In the genomic region with DNA sequence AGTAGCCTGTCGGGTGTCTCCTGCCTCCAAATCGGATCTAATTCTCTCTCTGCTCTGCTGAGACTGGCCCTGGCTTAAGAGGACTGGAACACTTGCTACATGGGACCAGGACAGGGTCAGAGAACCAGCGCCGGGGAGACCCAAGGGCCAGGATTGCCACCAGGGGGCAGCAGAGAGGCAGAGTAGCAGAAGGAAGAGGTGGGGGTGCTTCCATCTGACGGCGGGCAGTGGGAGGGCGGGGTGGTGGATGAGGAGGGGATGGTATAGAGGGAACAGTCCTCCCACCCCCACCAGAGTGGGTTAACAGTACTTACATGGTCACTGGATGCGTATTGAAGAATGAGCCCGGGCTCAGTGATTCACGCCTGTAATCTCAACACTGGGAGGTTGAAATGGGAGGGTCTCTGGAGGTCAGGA, we compare ENCODE assay signal across 8 cellular contexts. TPM values are rescaled to one million over a fixed set of nuclear protein-coding genes. Genes with fewer than 3 reads are reported as not detected.
DNase-seq lines count a peak whose midpoint lies in the region; ATAC-seq, FAIRE-seq and TF ChIP-seq lines count a peak whose summit lies in the region.

No MANE protein-coding gene starts in this region.

- TF ChIP-seq CTCF in 22Rv1 (IDR thresholded peaks at IDR 0.05), result peak; percentile 96

- peak; percentile 81 for FAIRE-seq in GM12891 (lab: Jason Lieb, UNC)

- intact Hi-C loops in activated CD4-positive, alpha-beta memory T cell treated with anti-CD3 and anti-CD28 coated beads for 36 hours (cut with micrococcal nuclease), result no loop called here

- H3K4me1 Mint-ChIP-seq in activated CD4-positive, alpha-beta memory T cell treated with anti-CD3 and anti-CD28 coated beads for 36 hours (ENCODE audit: low read depth), result peaks cover 4% of the 10 kb centered on the region

- peaks cover 5% of the 10 kb centered on the region for H3K9me3 Mint-ChIP-seq in activated CD4-positive, alpha-beta memory T cell treated with anti-CD3 and anti-CD28 coated beads for 36 hours

- CTCF ChIA-PET in activated CD4-positive, alpha-beta memory T cell treated with anti-CD3 and anti-CD28 coated beads for 36 hours (lab: Charles Lee), result interaction anchor here (0.6 to 3.1 kb wide), 9 partner anchors 15 to 83 kb away, joined by 3 to 11 read pairs (median 5); partner anchors contain the start of gene EHD2

- POLR2A ChIA-PET in activated CD4-positive, alpha-beta memory T cell treated with anti-CD3 and anti-CD28 coated beads for 36 hours (lab: Charles Lee), result no interaction called here

- no peak for TF ChIP-seq POLR2A in GM12891 (IDR thresholded peaks at IDR 0.05; ENCODE audit: low read depth, low read length)

- no peak overlapping the region for H3K27ac ChIP-seq in 22Rv1

- DNase-seq in GM12891 (ENCODE audit: insufficient read length, low spot score) (peak; percentile 70), NCI-H460 (ENCODE audit: extremely low read depth, low read depth) (peak; percentile 65), ecto neural progenitor cell (ENCODE audit: low spot score) (peak; percentile 97), lung microvascular endothelial cell (ENCODE audit: low read depth in 2 of 2) (peak; percentile 68 to 79)
- DNase-seq in activated CD4-positive, alpha-beta memory T cell treated with anti-CD3 and anti-CD28 coated beads for 36 hours, result peak; percentile 87
- DNase-seq in stimulated activated CD8-positive, alpha-beta memory T cell treated with anti-CD3 and anti-CD28 coated beads, Interleukin-15, amount 100 ng/mL, for 24 hours (ENCODE audit: low read depth), result peak; percentile 83

- peaks cover 5% of the 10 kb centered on the region for H3K36me3 Mint-ChIP-seq in activated CD4-positive, alpha-beta memory T cell treated with anti-CD3 and anti-CD28 coated beads for 36 hours

- ATAC-seq in HG03354 (IDR thresholded peaks at IDR 0.05; ENCODE audit: poor library complexity, severe bottlenecking, unreplicated experiment), result no peak

- H3K27me3 Mint-ChIP-seq in activated CD4-positive, alpha-beta memory T cell treated with anti-CD3 and anti-CD28 coated beads for 36 hours, result peaks cover 2% of the 10 kb centered on the region

- H3K27ac Mint-ChIP-seq in activated CD4-positive, alpha-beta memory T cell treated with anti-CD3 and anti-CD28 coated beads for 36 hours, result no peak overlapping the region

- no peak overlapping the region for H3K4me3 Mint-ChIP-seq in activated CD4-positive, alpha-beta memory T cell treated with anti-CD3 and anti-CD28 coated beads for 36 hours

TF ChIP-seq in GM12891, 5 proteins besides CTCF, POLR2A, EP300 and RAD21:
- no peak for TF ChIP-seq SPI1 (IDR thresholded peaks at IDR 0.05; ENCODE audit: low read depth, low read length)
- TF ChIP-seq POLR2AphosphoS5 (IDR thresholded peaks at IDR 0.05; ENCODE audit: low read depth, low read length), result no peak
- no peak for TF ChIP-seq PAX5 (IDR thresholded peaks at IDR 0.05; ENCODE audit: insufficient read depth, low read length, severe bottlenecking)
- TF ChIP-seq TAF1 (IDR thresholded peaks at IDR 0.05; ENCODE audit: low read depth, low read length), result no peak
TF ChIP-seq in GM12891: peak in this region for 0.

RNA-seq across cellular contexts. Expression of gene SELENOW, which starts 11.9 kb away (rescaled TPM):
- polyA plus RNA-seq in GM12891 (2012; ENCODE audit: low read depth, missing spikeins), result 35.6 TPM
- total RNA-seq in NCI-H460 (2014; rRNA removed; shearing (Covaris generic)), result 58.4 and 58.8 TPM in 2 replicates
- polyA plus RNA-seq in NCI-H460 (2014; cell fraction: nucleus; rRNA removed), result 77.2 and 123 TPM in 2 replicates
- 100 to 1,000 TPM; 162 to 174 TPM for total RNA-seq in activated CD4-positive, alpha-beta memory T cell treated with anti-CD3 and anti-CD28 coated beads for 36 hours
- total RNA-seq in lung microvascular endothelial cell, result 310 and 521 TPM in 2 replicates

RNA-seq across cellular contexts. Expression of gene TPRX1, which starts 13.9 kb away (rescaled TPM):
- polyA plus RNA-seq in GM12891 (2012; ENCODE audit: low read depth, missing spikeins), result not detected
- not detected in 2 replicates for total RNA-seq in NCI-H460 (2014; rRNA removed; shearing (Covaris generic))
- polyA plus RNA-seq in NCI-H460 (2014; cell fraction: nucleus; rRNA removed), result not detected in 2 replicates
- total RNA-seq in activated CD4-positive, alpha-beta memory T cell treated with anti-CD3 and anti-CD28 coated beads for 36 hours, result not detected
- not detected in 2 replicates for total RNA-seq in lung microvascular endothelial cell

RNA-seq across cellular contexts. Expression of gene CRX, which starts 31.3 kb away (rescaled TPM):
- polyA plus RNA-seq in GM12891 (2012; ENCODE audit: low read depth, missing spikeins), result not detected
- total RNA-seq in NCI-H460 (2014; rRNA removed; shearing (Covaris generic)), result not detected in 2 replicates
- polyA plus RNA-seq in NCI-H460 (2014; cell fraction: nucleus; rRNA removed), result not detected in 2 replicates
- not detected for total RNA-seq in activated CD4-positive, alpha-beta memory T cell treated with anti-CD3 and anti-CD28 coated beads for 36 hours
- total RNA-seq in lung microvascular endothelial cell, result not detected in 2 replicates

RNA-seq across cellular contexts. Expression of gene NOP53, which starts 45.1 kb away (rescaled TPM):
- 571 TPM for polyA plus RNA-seq in GM12891 (2012; ENCODE audit: low read depth, missing spikeins)
- 114 and 132 TPM in 2 replicates for total RNA-seq in NCI-H460 (2014; rRNA removed; shearing (Covaris generic))
- 58.4 and 83.1 TPM in 2 replicates for polyA plus RNA-seq in NCI-H460 (2014; cell fraction: nucleus; rRNA removed)
- 100 to 1,000 TPM; 259 to 268 TPM for total RNA-seq in activated CD4-positive, alpha-beta memory T cell treated with anti-CD3 and anti-CD28 coated beads for 36 hours
- total RNA-seq in lung microvascular endothelial cell, result 69.5 and 115 TPM in 2 replicates
